18 cellular contexts compared by ENCODE assay signal in genomic region chr1:99860703-99861102, GRCh38. TPM values are rescaled to one million over a fixed set of nuclear protein-coding genes. Genes with fewer than 3 reads are reported as not detected.
A peak's percentile ranks its signal among the peaks of the same experiment; 100 is the strongest.
DNase-seq lines count a peak whose midpoint lies in the region; ATAC-seq, FAIRE-seq and TF ChIP-seq lines count a peak whose summit lies in the region.
"Had no signal": no experiment of that assay in that cellular context is flagged by ENCODE, and none has a peak within 500 bp of the region (broad histone marks: within the 10 kb centered on the region; RNA-seq: fewer than 3 reads in every experiment).

No MANE protein-coding gene starts in this region.

- H3K27me3 ChIP-seq in IMR-90 (ENCODE audit: control insufficient read depth, insufficient read depth, low read length) = no peaks in the 10 kb centered on the region
- H3K27me3 ChIP-seq in gastroesophageal sphincter = no peaks in the 10 kb centered on the region
- no peaks in the 10 kb centered on the region for H3K27me3 ChIP-seq in mesendoderm (ENCODE audit: insufficient read depth, low read length, poor library complexity)
- H3K27me3 ChIP-seq in colonic mucosa = no peaks in the 10 kb centered on the region
- H3K27me3 ChIP-seq: BLaER1 treated with 17β-estradiol and CSF1 and Interleukin-3, amounts not matched to agents 10 nM and 100 nM had no signal

- H2BK20ac ChIP-seq in IMR-90 (ENCODE audit: low read depth, low read length) = no peak overlapping the region

- POLR2A ChIA-PET in IMR-90 (lab: Charles Lee; ENCODE audit: unreplicated experiment) = interaction anchor here (1.1 kb wide), 1 partner anchor 10 kb away, joined by 3 read pairs; the partner anchor contains the start of gene AGL
- POLR2A ChIA-PET in activated CD8-positive, alpha-beta T cell treated with anti-CD3 and anti-CD28 coated beads, Interleukin-2, amount 10 ng/mL, durations not matched to agents 7 days and 5 days (lab: Charles Lee) = interaction anchor here (1.8 kb wide), 1 partner anchor 11 kb away, joined by 4 read pairs; no protein-coding TSS in a partner anchor

- H3K4me2 ChIP-seq in IMR-90 (ENCODE audit: low read depth, low read length) (no peak overlapping the region), mesendoderm (ENCODE audit: low read length) (no peak overlapping the region)

- H3K4me1 ChIP-seq in IMR-90 (ENCODE audit: control insufficient read depth, insufficient read depth, low read length) (peaks cover 5% of the 10 kb centered on the region), gastroesophageal sphincter (peaks cover 5 to 45% (median 11%) of the 10 kb centered on the region in 3 donors), mesendoderm (ENCODE audit: control insufficient read depth, low read depth, low read length) (no peaks in the 10 kb centered on the region), colonic mucosa (no peaks in the 10 kb centered on the region)

- no peak for ATAC-seq in IMR-90 (ENCODE audit: low read depth)
- ATAC-seq in gastroesophageal sphincter = no peak
- ATAC-seq in HG03139 (IDR thresholded peaks at IDR 0.05; ENCODE audit: unreplicated experiment) = no peak
- no peak for ATAC-seq in HG03175 (IDR thresholded peaks at IDR 0.05; ENCODE audit: unreplicated experiment)
- ATAC-seq in activated CD8-positive, alpha-beta T cell treated with anti-CD3 and anti-CD28 coated beads, Interleukin-2, amount 10 ng/mL, durations not matched to agents 7 days and 5 days = no peak
- ATAC-seq: CD8-positive, alpha-beta T cell had no signal

- H3K9me3 ChIP-seq in IMR-90 (ENCODE audit: control insufficient read depth, insufficient read depth, low read length) (no peaks in the 10 kb centered on the region), gastroesophageal sphincter (no peaks in the 10 kb centered on the region), colonic mucosa (no peaks in the 10 kb centered on the region)
- H3K9me3 ChIP-seq: HAP-1 had no signal

- H4K20me1 ChIP-seq in IMR-90 (ENCODE audit: insufficient read depth, low read length) = no peaks in the 10 kb centered on the region
- H4K20me1 ChIP-seq: BLaER1 treated with 17β-estradiol and CSF1 and Interleukin-3, amounts not matched to agents 10 nM and 100 nM had no signal

- H3K9ac ChIP-seq in IMR-90 (ENCODE audit: low read depth, low read length) = no peak overlapping the region
- H3K9ac ChIP-seq in mesendoderm (ENCODE audit: low read length) = no peak overlapping the region
- no peak overlapping the region for H3K9ac ChIP-seq in colonic mucosa (ENCODE audit: low read depth in 2 of 2, low read length in 2 of 2)
- H3K9ac ChIP-seq: BLaER1 treated with 17β-estradiol and CSF1 and Interleukin-3, amounts not matched to agents 10 nM and 100 nM had no signal

- H3K36me3 ChIP-seq in IMR-90 (ENCODE audit: control insufficient read depth, insufficient read depth, low read length) (peaks cover 5% of the 10 kb centered on the region), gastroesophageal sphincter (peaks cover 3 to 51% of the 10 kb centered on the region in 2 donors), mesendoderm (ENCODE audit: control insufficient read depth, insufficient read depth, low read length) (no peaks in the 10 kb centered on the region), colonic mucosa (no peaks in the 10 kb centered on the region)

- TF ChIP-seq RAD21 in IMR-90 (IDR thresholded peaks at IDR 0.05; ENCODE audit: low read length) = no peak

- dilution Hi-C loops in IMR-90 (cut with HindIII; ENCODE audit: low sequenced_read_pairs, unreplicated experiment) = no loop called here

- H3K14ac ChIP-seq in IMR-90 (replicated peaks; ENCODE audit: low read depth, low read length) = no peak overlapping the region

- no peak for TF ChIP-seq POLR2A in GM12891 (IDR thresholded peaks at IDR 0.05; ENCODE audit: low read depth, low read length)
- TF ChIP-seq POLR2A in IMR-90 (IDR thresholded peaks at IDR 0.05; ENCODE audit: low read depth, low read length) = no peak
- no peak for TF ChIP-seq POLR2A in gastroesophageal sphincter (IDR thresholded peaks at IDR 0.05)

- TF ChIP-seq EP300 in gastroesophageal sphincter (IDR thresholded peaks at IDR 0.05) = no peak

- H3K4ac ChIP-seq in IMR-90 (ENCODE audit: low read depth, low read length) (no peak overlapping the region), mesendoderm (ENCODE audit: low read depth, low read length) (no peak overlapping the region)

- H3K27me3 Mint-ChIP-seq in activated CD8-positive, alpha-beta T cell treated with anti-CD3 and anti-CD28 coated beads, Interleukin-2, amount 10 ng/mL, durations not matched to agents 7 days and 5 days (ENCODE audit: low read depth) = no peaks in the 10 kb centered on the region
- H3K27me3 Mint-ChIP-seq: B cell, IgD-negative memory B cell had no signal

- DNase-seq in GM12891 (ENCODE audit: insufficient read length, low spot score) (no peak), IMR-90 (no peak), mesendoderm (no peak), colonic mucosa (no peak)
- DNase-seq in activated CD8-positive, alpha-beta T cell treated with anti-CD3 and anti-CD28 coated beads, Interleukin-2, amount 10 ng/mL, durations not matched to agents 7 days and 5 days = no peak
- DNase-seq: Calu3; CD8-positive, alpha-beta T cell; DMS79 treated with DMSO at 0.1 percent for 48 hours; GF-D8 had no signal

- peak; percentile 5 for FAIRE-seq in GM12891 (lab: Jason Lieb, UNC)
- FAIRE-seq: H1 had no signal

- H3K23ac ChIP-seq in IMR-90 (ENCODE audit: low read depth, low read length) (no peak overlapping the region), mesendoderm (ENCODE audit: low read length) (no peak overlapping the region)

- TF ChIP-seq CTCF in IMR-90 (conservative IDR thresholded peaks at IDR 0.05; ENCODE audit: low read depth, low read length) (no peak), gastroesophageal sphincter (IDR thresholded peaks at IDR 0.05) (no peak), colonic mucosa (IDR thresholded peaks at IDR 0.05) (no peak)

- H4K5ac ChIP-seq in IMR-90 (ENCODE audit: low read depth, low read length) = no peak overlapping the region; the same call in 1 of the 2 replicates
- no peak overlapping the region for H4K5ac ChIP-seq in mesendoderm (ENCODE audit: low read length)

- H3K4me3 Mint-ChIP-seq in activated CD8-positive, alpha-beta T cell treated with anti-CD3 and anti-CD28 coated beads, Interleukin-2, amount 10 ng/mL, durations not matched to agents 7 days and 5 days = no peak overlapping the region
- H3K4me3 Mint-ChIP-seq: B cell; CD8-positive, alpha-beta T cell; IgD-negative memory B cell had no signal

- H3K27ac ChIP-seq in IMR-90 (ENCODE audit: insufficient read depth, low read length) (no peak overlapping the region), gastroesophageal sphincter (peak overlapping the region in 3 of 4 donors; percentile 47 to 61 (median 49)), mesendoderm (ENCODE audit: low read depth, low read length) (no peak overlapping the region), colonic mucosa (no peak overlapping the region)
- H3K27ac ChIP-seq: BLaER1 treated with 17β-estradiol and CSF1 and Interleukin-3, amounts not matched to agents 10 nM and 100 nM; HL-60 had no signal

- no TSS peak for BruUV-seq in IMR-90 (replicated peaks; lab: Mats Ljungman, UMichigan)

- intact Hi-C loops in IMR-90 (cut with micrococcal nuclease) (no loop called here), colonic mucosa (cut with DNase I) (no loop called here)

- H3K56ac ChIP-seq in IMR-90 (ENCODE audit: extremely low read depth, insufficient read depth, low read length) = no peak overlapping the region
- no peak overlapping the region for H3K56ac ChIP-seq in mesendoderm (ENCODE audit: low read length)

- no peaks in the 10 kb centered on the region for H3K4me1 Mint-ChIP-seq in activated CD8-positive, alpha-beta T cell treated with anti-CD3 and anti-CD28 coated beads, Interleukin-2, amount 10 ng/mL, durations not matched to agents 7 days and 5 days (ENCODE audit: low read depth)
- H3K4me1 Mint-ChIP-seq: B cell had no signal

- no peak overlapping the region for H4K91ac ChIP-seq in IMR-90 (ENCODE audit: insufficient read depth, low read depth, low read length)

- no peaks in the 10 kb centered on the region for H3K79me2 ChIP-seq in mesendoderm (ENCODE audit: control insufficient read depth, insufficient read depth, low read length)

- H3K36me3 Mint-ChIP-seq in activated CD8-positive, alpha-beta T cell treated with anti-CD3 and anti-CD28 coated beads, Interleukin-2, amount 10 ng/mL, durations not matched to agents 7 days and 5 days (ENCODE audit: low read depth) = peaks cover 9% of the 10 kb centered on the region

- no peak overlapping the region for H4K8ac ChIP-seq in IMR-90 (ENCODE audit: low read depth in 2 of 2, low read length in 2 of 2)
- H4K8ac ChIP-seq in mesendoderm (ENCODE audit: low read depth, low read length) = no peak overlapping the region

- 0 out of 2 replicates have a peak overlapping the region, but pooled peaks have one; percentile 2 for H2BK120ac ChIP-seq in IMR-90 (ENCODE audit: low read depth, low read length)
- no peak overlapping the region for H2BK120ac ChIP-seq in mesendoderm (ENCODE audit: low read depth, low read length)

- H2BK5ac ChIP-seq in IMR-90 (ENCODE audit: low read depth, low read length, poor library complexity, severe bottlenecking) = no peak overlapping the region
- H2BK5ac ChIP-seq in mesendoderm (ENCODE audit: low read length) = no peak overlapping the region

- peak overlapping the region; percentile 8; the same call in 1 of the 2 replicates for H3K18ac ChIP-seq in IMR-90 (ENCODE audit: low read depth, low read length)
- no peak overlapping the region for H3K18ac ChIP-seq in mesendoderm (ENCODE audit: low read length)

- H3K27ac Mint-ChIP-seq in activated CD8-positive, alpha-beta T cell treated with anti-CD3 and anti-CD28 coated beads, Interleukin-2, amount 10 ng/mL, durations not matched to agents 7 days and 5 days = no peak overlapping the region
- H3K27ac Mint-ChIP-seq: B cell; CD8-positive, alpha-beta T cell; IgD-negative memory B cell had no signal

- H3K9me3 Mint-ChIP-seq in activated CD8-positive, alpha-beta T cell treated with anti-CD3 and anti-CD28 coated beads, Interleukin-2, amount 10 ng/mL, durations not matched to agents 7 days and 5 days (ENCODE audit: insufficient read depth) = no peaks in the 10 kb centered on the region
- H3K9me3 Mint-ChIP-seq: CD8-positive, alpha-beta T cell had no signal

- H2AK5ac ChIP-seq in IMR-90 (ENCODE audit: low read depth, low read length) (no peak overlapping the region), mesendoderm (ENCODE audit: low read length) (no peak overlapping the region)

- H2BK15ac ChIP-seq in IMR-90 (ENCODE audit: low read depth, low read length) = no peak overlapping the region
- H2BK15ac ChIP-seq in mesendoderm (replicated peaks; ENCODE audit: low read depth) = peak overlapping the region; percentile 57

- 80% methylated on average over 1 of the region's 4 CpGs; no CpG with 5 or more reads in 1 of the 2 experiments for WGBS in IMR-90 (ENCODE audit: extremely low coverage in 2 of 2, insufficient read length in 1 of 2), 2 experiments
- 76 to 93% methylated on average over 2 to 4 of the region's 4 CpGs for WGBS in gastroesophageal sphincter (ENCODE audit: low coverage in 1 of 2), 2 donors
- no CpG with 5 or more reads among the region's 4 CpGs for WGBS in mesendoderm (ENCODE audit: extremely low coverage, insufficient coverage, low lambda C conversion rate)

- no peak overlapping the region for H2AK9ac ChIP-seq in IMR-90 (replicated peaks; ENCODE audit: low read depth, low read length, poor library complexity)

- CTCF ChIA-PET in IMR-90 (lab: Yijun Ruan, JAX) = interaction anchor here (1.3 kb wide), 1 partner anchor 17 kb away, joined by 3 read pairs; no protein-coding TSS in a partner anchor
- CTCF ChIA-PET in activated CD8-positive, alpha-beta T cell treated with anti-CD3 and anti-CD28 coated beads, Interleukin-2, amount 10 ng/mL, durations not matched to agents 7 days and 5 days (lab: Charles Lee) = interaction anchor here (0.9 to 1.1 kb wide), 2 partner anchors 33 to 166 kb away, joined by 3 to 4 read pairs; no protein-coding TSS in a partner anchor

- H3K9me1 ChIP-seq in IMR-90 (ENCODE audit: insufficient read depth, low read length) = 0 out of 2 replicates have a peak, but pooled peaks cover 2% of the 10 kb centered on the region

- in situ Hi-C loops in IMR-90 (cut with MboI; ENCODE audit: low sequenced_read_pairs) = no loop called here

- H2AFZ ChIP-seq in IMR-90 (replicated peaks; ENCODE audit: low read length, poor library complexity) = no peak overlapping the region

- no peak overlapping the region for H3K4me3 ChIP-seq in IMR-90 (ENCODE audit: insufficient read depth, low read depth, low read length)
- H3K4me3 ChIP-seq in gastroesophageal sphincter = no peak overlapping the region
- no peak overlapping the region for H3K4me3 ChIP-seq in mesendoderm (ENCODE audit: low read length)
- no peak overlapping the region for H3K4me3 ChIP-seq in colonic mucosa
- H3K4me3 ChIP-seq: BLaER1 treated with 17β-estradiol and CSF1 and Interleukin-3, amounts not matched to agents 10 nM and 100 nM; HAP-1 had no signal

- H3K79me1 ChIP-seq in IMR-90 (ENCODE audit: low read depth in 1 of 2, low read length in 2 of 2) (no peaks in the 10 kb centered on the region), mesendoderm (ENCODE audit: low read length) (no peaks in the 10 kb centered on the region)

RNA-seq across cellular contexts. Expression of gene AGL, which starts 10.5 kb away (rescaled TPM):
- 8.2 TPM for polyA plus RNA-seq in GM12891 (2012; ENCODE audit: low read depth, missing spikeins)
- total RNA-seq in IMR-90 (2012; rRNA removed) = 7.0 and 12.2 TPM in 2 replicates
- polyA plus RNA-seq in IMR-90 (2012; rRNA removed) = 1.8 and 2.4 TPM in 2 replicates
- polyA plus RNA-seq in IMR-90 (2012; cell fraction: cytosol; rRNA removed) = 0.25 TPM in 2 replicates
- polyA plus RNA-seq in IMR-90 (2012; cell fraction: nucleus; rRNA removed; ENCODE audit: low replicate concordance) = 0.36 and 3.2 TPM in 2 replicates
- total RNA-seq in gastroesophageal sphincter = 100 to 1,000 TPM in 3 of 4 donors, 10 to 100 TPM in 1; 62.9 to 131 (median 119) TPM
- polyA plus RNA-seq in mesendoderm (2013, experiment 1 of 2) = 8.5 TPM
- 8.4 TPM for polyA plus RNA-seq in mesendoderm (2013, experiment 2 of 2)
- total RNA-seq in colonic mucosa = 10 to 100 TPM; 17.9 to 27.5 TPM
- total RNA-seq in activated CD8-positive, alpha-beta T cell treated with anti-CD3 and anti-CD28 coated beads, Interleukin-2, amount 10 ng/mL, durations not matched to agents 7 days and 5 days = 10 to 100 TPM; 10.8 to 12.0 TPM

Comparison
In these comparisons a context has a peak if more than half of its experiments do, and no peak if none do; other contexts are left out.
1. H3K27ac ChIP-seq: peak in gastroesophageal sphincter (3 of 4); none in IMR-90 (single experiment), mesendoderm (single experiment) and colonic mucosa (single experiment).